2 cellular contexts compared by ENCODE assay signal in genomic region chr10:89632824-89633223, GRCh38.
TF ChIP-seq lines count a peak whose summit lies in the region.

No MANE protein-coding gene starts in this region.

TF ChIP-seq in A549, 52 proteins besides CTCF, POLR2A, EP300 and RAD21:
- TF ChIP-seq, protein P1, sequence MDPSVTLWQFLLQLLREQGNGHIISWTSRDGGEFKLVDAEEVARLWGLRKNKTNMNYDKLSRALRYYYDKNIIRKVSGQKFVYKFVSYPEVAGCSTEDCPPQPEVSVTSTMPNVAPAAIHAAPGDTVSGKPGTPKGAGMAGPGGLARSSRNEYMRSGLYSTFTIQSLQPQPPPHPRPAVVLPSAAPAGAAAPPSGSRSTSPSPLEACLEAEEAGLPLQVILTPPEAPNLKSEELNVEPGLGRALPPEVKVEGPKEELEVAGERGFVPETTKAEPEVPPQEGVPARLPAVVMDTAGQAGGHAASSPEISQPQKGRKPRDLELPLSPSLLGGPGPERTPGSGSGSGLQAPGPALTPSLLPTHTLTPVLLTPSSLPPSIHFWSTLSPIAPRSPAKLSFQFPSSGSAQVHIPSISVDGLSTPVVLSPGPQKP (IDR thresholded peaks at IDR 0.05; ENCODE audit: low read depth, low read length) = no peak
- TF ChIP-seq MAFK (IDR thresholded peaks at IDR 0.05; ENCODE audit: partially characterized antibody) (no peak), FOSL2 (IDR thresholded peaks at IDR 0.05) (no peak), FOSL2 (CRISPR knock-in tag; IDR thresholded peaks at IDR 0.05) (no peak), GATA3 (IDR thresholded peaks at IDR 0.05; ENCODE audit: borderline replicate concordance) (no peak), RCOR1 (IDR thresholded peaks at IDR 0.05; ENCODE audit: low read depth, low read length) (no peak), PHF8 (IDR thresholded peaks at IDR 0.05; ENCODE audit: borderline replicate concordance, low read depth) (no peak), ZFP36 (IDR thresholded peaks at IDR 0.05; ENCODE audit: borderline replicate concordance, partially characterized antibody) (no peak), NFE2L2 (conservative IDR thresholded peaks at IDR 0.05; ENCODE audit: low read length) (no peak), RARB (CRISPR knock-in tag; IDR thresholded peaks at IDR 0.05) (no peak), JUN (IDR thresholded peaks at IDR 0.05) (no peak), CEBPB (IDR thresholded peaks at IDR 0.05) (no peak), FOXS1 (CRISPR knock-in tag; IDR thresholded peaks at IDR 0.05) (no peak), TP53 (CRISPR knock-in tag; IDR thresholded peaks at IDR 0.05) (no peak), CHD4 (IDR thresholded peaks at IDR 0.05; ENCODE audit: borderline replicate concordance) (no peak), CBX8 (IDR thresholded peaks at IDR 0.05) (no peak), SREBF2 (IDR thresholded peaks at IDR 0.05) (no peak), PBX3 (IDR thresholded peaks at IDR 0.05) (no peak)

TF ChIP-seq in GM23338, 12 proteins besides CTCF, POLR2A, EP300 and RAD21:
- no peak for TF ChIP-seq EZH2 (IDR thresholded peaks at IDR 0.05; ENCODE audit: low read depth, unreplicated experiment)
- no peak for TF ChIP-seq JUNB (IDR thresholded peaks at IDR 0.05; ENCODE audit: unreplicated experiment)
- TF ChIP-seq ZNF114 (CRISPR knock-in tag; IDR thresholded peaks at IDR 0.05) = no peak
- TF ChIP-seq ZNF462 (CRISPR knock-in tag; IDR thresholded peaks at IDR 0.05) = no peak
- TF ChIP-seq ZNF331 (CRISPR knock-in tag; IDR thresholded peaks at IDR 0.05; ENCODE audit: low read depth) = no peak
- TF ChIP-seq CREB1 (CRISPR knock-in tag; IDR thresholded peaks at IDR 0.05; ENCODE audit: low read depth) = no peak
- TF ChIP-seq STAT1 (IDR thresholded peaks at IDR 0.05; ENCODE audit: unreplicated experiment) = no peak
